In the genomic region with DNA sequence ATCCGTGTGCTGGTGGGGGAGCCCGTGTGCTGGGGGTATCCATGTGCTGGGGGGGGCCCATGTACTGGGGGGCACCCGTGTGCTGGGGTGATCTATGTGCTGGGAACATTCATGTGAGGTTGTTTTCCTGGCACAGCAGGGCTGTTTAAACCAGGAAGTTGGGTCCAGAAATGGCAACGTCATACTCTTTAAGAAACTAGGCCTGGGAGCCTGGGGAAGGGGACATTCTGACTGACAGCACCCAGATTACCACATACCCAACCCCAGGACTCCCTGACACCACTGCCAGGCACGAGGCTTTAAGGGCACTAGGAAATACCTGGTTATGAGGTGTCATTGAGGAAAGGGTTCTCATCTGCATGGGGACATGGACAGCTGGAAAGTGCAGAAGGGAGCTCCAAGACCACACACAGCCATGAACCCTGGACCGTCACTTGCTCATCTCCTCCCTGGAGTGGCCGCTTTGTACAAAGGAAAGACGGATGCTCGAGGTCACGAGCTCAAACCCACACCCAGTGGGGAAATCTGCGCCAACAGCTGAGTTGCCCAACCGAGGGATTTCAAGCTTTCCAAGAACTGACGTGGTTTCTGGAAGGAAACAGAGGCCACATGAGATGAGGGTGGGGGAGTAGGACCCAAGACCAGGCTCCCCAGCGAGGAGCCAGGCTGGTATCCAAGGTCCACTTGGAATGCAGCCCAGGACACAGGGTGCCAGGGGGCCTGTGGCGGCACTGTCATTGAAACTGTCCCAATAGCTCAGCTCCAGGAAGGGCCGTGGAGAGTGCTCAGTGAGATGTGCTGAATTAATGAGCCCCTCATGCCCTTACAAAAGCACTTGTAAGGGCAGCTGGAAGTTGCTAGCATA, we compare ENCODE assay signal across 9 cellular contexts. TPM values are rescaled to one million over a fixed set of nuclear protein-coding genes. Genes with fewer than 3 reads are reported as not detected.
DNase-seq lines count a peak whose midpoint lies in the region; TF ChIP-seq lines count a peak whose summit lies in the region.
"Had no signal": no experiment of that assay in that cellular context is flagged by ENCODE, and none has a peak within 500 bp of the region (broad histone marks: within the 10 kb centered on the region; RNA-seq: fewer than 3 reads in every experiment).

No MANE protein-coding gene starts in this region.

- H3K9me3 Mint-ChIP-seq in neural progenitor cell: peaks cover 6% of the 10 kb centered on the region

- H3K79me2 ChIP-seq in ACC112 (ENCODE audit: control insufficient read depth, insufficient read depth, low read length, unreplicated experiment) (no peaks in the 10 kb centered on the region), neural progenitor cell (ENCODE audit: low read depth) (no peaks in the 10 kb centered on the region)

- H3K27me3 Mint-ChIP-seq in neural progenitor cell (ENCODE audit: insufficient read depth, low read depth): peaks cover 2% of the 10 kb centered on the region

- H3F3A ChIP-seq in neural progenitor cell (ENCODE audit: low read depth): no peaks in the 10 kb centered on the region

- no peak overlapping the region for H3K9ac ChIP-seq in neural progenitor cell

- peak; percentile 52 for DNase-seq in NOMO-1 treated with DMSO at 0.1 percent for 48 hours (lab: John Stamatoyannopoulos, UW; ENCODE audit: unreplicated experiment)
- peak; percentile 94 for DNase-seq in fibroblast of gingiva (ENCODE audit: low read depth)
- DNase-seq in neural progenitor cell (ENCODE audit: low spot score): no peak
- no peak for DNase-seq in effector memory CD4-positive, alpha-beta T cell
- no peak for DNase-seq in RKO (ENCODE audit: low spot score)
- DNase-seq in RPMI8226: no peak
- DNase-seq in iPS-NIHi7 (ENCODE audit: extremely low spot score): no peak
- DNase-seq: MM.1S had no signal

- peaks cover 3% of the 10 kb centered on the region for H3K4me1 Mint-ChIP-seq in neural progenitor cell

- H3K27me3 ChIP-seq in ACC112 (ENCODE audit: insufficient read depth, low read length): no peaks in the 10 kb centered on the region
- no peaks in the 10 kb centered on the region for H3K27me3 ChIP-seq in neural progenitor cell
- H3K27me3 ChIP-seq in effector memory CD4-positive, alpha-beta T cell (replicated peaks; ENCODE audit: control insufficient read depth, insufficient read depth, low read length, poor library complexity, severe bottlenecking): no peaks in the 10 kb centered on the region

- H3K4me3 ChIP-seq in ACC112 (ENCODE audit: low read depth, low read length) (no peak overlapping the region), neural progenitor cell (no peak overlapping the region)
- no peak overlapping the region for H3K4me3 ChIP-seq in effector memory CD4-positive, alpha-beta T cell (ENCODE audit: insufficient read depth, low read depth, low read length, poor library complexity, severe bottlenecking)

- H3K4me3 Mint-ChIP-seq in neural progenitor cell: no peak overlapping the region

- H3K27ac ChIP-seq in ACC112 (ENCODE audit: low read depth, low read length): peak overlapping the region; percentile 82
- H3K27ac ChIP-seq in neural progenitor cell: no peak overlapping the region
- H3K27ac ChIP-seq in effector memory CD4-positive, alpha-beta T cell (ENCODE audit: insufficient read depth, low read length, poor library complexity, severe bottlenecking): no peak overlapping the region

- H3K4me1 ChIP-seq in ACC112 (ENCODE audit: control insufficient read depth, insufficient read depth, low read length, unreplicated experiment) (peaks cover 35% of the 10 kb centered on the region), neural progenitor cell (no peaks in the 10 kb centered on the region)
- H3K4me1 ChIP-seq in effector memory CD4-positive, alpha-beta T cell (ENCODE audit: control insufficient read depth, insufficient read depth, low read length, poor library complexity, severe bottlenecking): peaks cover 10% of the 10 kb centered on the region

- no peaks in the 10 kb centered on the region for H3K36me3 ChIP-seq in ACC112 (ENCODE audit: insufficient read depth, low read length)
- H3K36me3 ChIP-seq in neural progenitor cell: no peaks in the 10 kb centered on the region
- no peaks in the 10 kb centered on the region for H3K36me3 ChIP-seq in effector memory CD4-positive, alpha-beta T cell (ENCODE audit: control insufficient read depth, insufficient read depth, low read length)

- H3K4me2 ChIP-seq in neural progenitor cell: no peak overlapping the region

- H3K36me3 Mint-ChIP-seq in neural progenitor cell: no peaks in the 10 kb centered on the region

- H3K27ac Mint-ChIP-seq in neural progenitor cell: peak overlapping the region; percentile 33

- H3K9me3 ChIP-seq in neural progenitor cell (ENCODE audit: low read depth): no peaks in the 10 kb centered on the region
- H3K9me3 ChIP-seq in effector memory CD4-positive, alpha-beta T cell (ENCODE audit: control insufficient read depth, low read length): no peaks in the 10 kb centered on the region

- H2AFZ ChIP-seq in ACC112 (ENCODE audit: low read length, unreplicated experiment) (no peak overlapping the region), neural progenitor cell (replicated peaks) (no peak overlapping the region)

- TF ChIP-seq CTCF in neural progenitor cell (IDR thresholded peaks at IDR 0.05): no peak

- no peaks in the 10 kb centered on the region for H4K20me1 ChIP-seq in neural progenitor cell (ENCODE audit: low read depth)

RNA-seq across cellular contexts. Expression of a gene that starts 40.9 kb away (rescaled TPM):
- 0.58 and 2.4 TPM in 2 replicates for total RNA-seq in neural progenitor cell (ENCODE audit: low replicate concordance)

Comparison
In these comparisons a context has a peak if more than half of its experiments do, and no peak if none do; other contexts are left out.
1. DNase-seq: peak in NOMO-1 treated with DMSO at 0.1 percent for 48 hours (single experiment) and fibroblast of gingiva (single experiment); none in neural progenitor cell (single experiment), effector memory CD4-positive, alpha-beta T cell (0 of 3), RKO (single experiment), RPMI8226 (single experiment) and iPS-NIHi7 (single experiment).